ENCODE assay signal across 8 cellular contexts in the genomic region with DNA sequence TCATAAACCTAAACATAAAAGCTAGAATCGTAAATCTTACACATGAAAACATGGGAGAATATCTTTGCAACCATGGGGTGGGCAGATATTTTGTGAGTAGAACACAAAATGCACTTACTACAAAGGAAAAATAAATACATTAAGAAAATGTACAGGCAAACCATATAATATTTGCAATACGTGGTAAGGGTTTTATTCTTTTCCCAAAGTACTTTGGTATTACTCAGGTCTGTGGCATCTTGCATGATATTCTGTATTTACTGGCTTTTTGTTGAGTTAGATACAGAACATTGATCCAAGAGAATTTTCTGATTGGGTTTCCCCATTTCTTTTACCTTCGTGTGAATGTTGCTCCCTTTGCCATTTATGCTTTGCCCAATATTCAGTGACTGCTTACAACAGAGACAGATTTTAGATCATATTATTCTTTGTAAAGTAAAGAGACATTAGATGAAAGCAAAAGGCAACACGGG. TPM values are rescaled to one million over a fixed set of nuclear protein-coding genes. Genes with fewer than 3 reads are reported as not detected.
DNase-seq lines count a peak whose midpoint lies in the region; ATAC-seq, FAIRE-seq and TF ChIP-seq lines count a peak whose summit lies in the region.

No MANE protein-coding gene starts in this region.

- TF ChIP-seq EP300 in suprapubic skin (IDR thresholded peaks at IDR 0.05): no peak

- no peak for FAIRE-seq in keratinocyte (lab: Jason Lieb, UNC)

- H3K27me3 Mint-ChIP-seq in activated CD4-positive, alpha-beta T cell treated with anti-CD3 and anti-CD28 coated beads for 36 hours: no peaks in the 10 kb centered on the region
- H3K27me3 Mint-ChIP-seq in activated T-helper 2 cell treated with anti-CD3 and anti-CD28 coated beads, Interferon-gamma antibody, Interleukin-2, Interleukin-4, amounts not matched to agents 10 μg/mL and 5 μg/mL and 100 μg/mL, durations not matched to agents 14 hours and 24 hours and 36 hours (ENCODE audit: low read depth): no peaks in the 10 kb centered on the region

- H4K20me1 ChIP-seq in keratinocyte (ENCODE audit: control insufficient read depth, extremely low read depth, insufficient read depth, low read length): no peaks in the 10 kb centered on the region

- peak overlapping the region; percentile 64 for H2AFZ ChIP-seq in keratinocyte (ENCODE audit: control insufficient read depth, low read length)

- dilution Hi-C loops in keratinocyte (cut with MboI; ENCODE audit: extremely low pct_ligation_motif_present, low sequenced_read_pairs): no loop called here

- POLR2A ChIA-PET in activated CD4-positive, alpha-beta T cell treated with anti-CD3 and anti-CD28 coated beads for 36 hours (lab: Charles Lee): interaction anchor here (0.6 to 0.7 kb wide), 2 partner anchors 18 to 102 kb away, joined by 3 read pairs; no protein-coding TSS in a partner anchor

- H3K36me3 ChIP-seq in keratinocyte (ENCODE audit: control insufficient read depth in 2 of 2, extremely low read depth in 1 of 2, insufficient read depth in 2 of 2, low read length in 2 of 2): no peaks in the 10 kb centered on the region
- H3K36me3 ChIP-seq in suprapubic skin: no peaks in the 10 kb centered on the region

- peak overlapping the region; percentile 78 for H3K4me3 Mint-ChIP-seq in activated CD4-positive, alpha-beta T cell treated with anti-CD3 and anti-CD28 coated beads for 36 hours
- peak overlapping the region; percentile 88 for H3K4me3 Mint-ChIP-seq in activated T-helper 2 cell treated with anti-CD3 and anti-CD28 coated beads, Interferon-gamma antibody, Interleukin-2, Interleukin-4, amounts not matched to agents 10 μg/mL and 5 μg/mL and 100 μg/mL, durations not matched to agents 14 hours and 24 hours and 36 hours (ENCODE audit: low read depth)

- H3K4me1 Mint-ChIP-seq in activated CD4-positive, alpha-beta T cell treated with anti-CD3 and anti-CD28 coated beads for 36 hours: peaks cover 57% of the 10 kb centered on the region
- H3K4me1 Mint-ChIP-seq in activated T-helper 2 cell treated with anti-CD3 and anti-CD28 coated beads, Interferon-gamma antibody, Interleukin-2, Interleukin-4, amounts not matched to agents 10 μg/mL and 5 μg/mL and 100 μg/mL, durations not matched to agents 14 hours and 24 hours and 36 hours (ENCODE audit: low read depth): peaks cover 51% of the 10 kb centered on the region

- H3K9me1 ChIP-seq in keratinocyte (ENCODE audit: control insufficient read depth, extremely low read depth, insufficient read depth, low read length): no peaks in the 10 kb centered on the region

- peaks cover 38% of the 10 kb centered on the region for H3K4me1 ChIP-seq in keratinocyte (ENCODE audit: control insufficient read depth, extremely low read depth, insufficient read depth, low read length)
- peaks cover 44% of the 10 kb centered on the region for H3K4me1 ChIP-seq in suprapubic skin

- H3K36me3 Mint-ChIP-seq in activated CD4-positive, alpha-beta T cell treated with anti-CD3 and anti-CD28 coated beads for 36 hours (ENCODE audit: low read depth): no peaks in the 10 kb centered on the region
- no peaks in the 10 kb centered on the region for H3K36me3 Mint-ChIP-seq in activated T-helper 2 cell treated with anti-CD3 and anti-CD28 coated beads, Interferon-gamma antibody, Interleukin-2, Interleukin-4, amounts not matched to agents 10 μg/mL and 5 μg/mL and 100 μg/mL, durations not matched to agents 14 hours and 24 hours and 36 hours (ENCODE audit: low read depth)

- H3K27me3 ChIP-seq in keratinocyte (ENCODE audit: control insufficient read depth, extremely low read depth, insufficient read depth, low read length): no peaks in the 10 kb centered on the region
- no peaks in the 10 kb centered on the region for H3K27me3 ChIP-seq in suprapubic skin

- H3K4me3 ChIP-seq in keratinocyte (ENCODE audit: control insufficient read depth in 2 of 3, extremely low read depth in 1 of 3, insufficient read depth in 2 of 3, low read depth in 1 of 3, low read length in 3 of 3) (peak overlapping the region; percentile 22 to 56 (median 25)), suprapubic skin (peak overlapping the region; percentile 43)

- no peak for TF ChIP-seq CTCF in keratinocyte (optimal IDR thresholded peaks at IDR 0.05 in 1 of 3, IDR thresholded peaks at IDR 0.05 in 1 of 3, conservative IDR thresholded peaks at IDR 0.05 in 1 of 3; ENCODE audit: extremely low read depth in 1 of 3, insufficient read depth in 2 of 3, low read length in 3 of 3)
- no peak for TF ChIP-seq CTCF in suprapubic skin (IDR thresholded peaks at IDR 0.05)

- DNase-seq in activated CD4-positive, alpha-beta T cell treated with anti-CD3 and anti-CD28 coated beads for 36 hours: no peak
- no peak for DNase-seq in activated CD4-positive, alpha-beta T cell treated with anti-CD3 and anti-CD28 coated beads for 4 hours
- DNase-seq in activated T-helper 2 cell treated with anti-CD3 and anti-CD28 coated beads, Interferon-gamma antibody, Interleukin-2, Interleukin-4, amounts not matched to agents 10 μg/mL and 5 μg/mL and 100 μg/mL, durations not matched to agents 14 hours and 24 hours and 36 hours (ENCODE audit: low spot score): no peak
- DNase-seq in keratinocyte (ENCODE audit: low read depth, low spot score) (no peak), suprapubic skin (ENCODE audit: low spot score in 2 of 2) (no peak), NCI-H2196 (lab: John Stamatoyannopoulos, UW; ENCODE audit: unreplicated experiment) (no peak)
- DNase-seq in central memory CD4-positive, alpha-beta T cell: no peak

- H3K9ac ChIP-seq in keratinocyte (ENCODE audit: control insufficient read depth, extremely low read depth, insufficient read depth, low read length): peak overlapping the region; percentile 71

- TF ChIP-seq POLR2A in suprapubic skin (IDR thresholded peaks at IDR 0.05): no peak

- H3K9me3 ChIP-seq in keratinocyte (ENCODE audit: control insufficient read depth, low read depth, low read length) (no peaks in the 10 kb centered on the region), suprapubic skin (no peaks in the 10 kb centered on the region)

- H3K27ac Mint-ChIP-seq in activated CD4-positive, alpha-beta T cell treated with anti-CD3 and anti-CD28 coated beads for 36 hours: peak overlapping the region; percentile 98
- peak overlapping the region; percentile 99 for H3K27ac Mint-ChIP-seq in activated T-helper 2 cell treated with anti-CD3 and anti-CD28 coated beads, Interferon-gamma antibody, Interleukin-2, Interleukin-4, amounts not matched to agents 10 μg/mL and 5 μg/mL and 100 μg/mL, durations not matched to agents 14 hours and 24 hours and 36 hours

- peak overlapping the region; percentile 83 for H3K4me2 ChIP-seq in keratinocyte (ENCODE audit: control insufficient read depth, extremely low read depth, insufficient read depth, low read depth, low read length)

- intact Hi-C loops in activated CD4-positive, alpha-beta T cell treated with anti-CD3 and anti-CD28 coated beads for 36 hours (cut with DNase I, micrococcal nuclease): loop anchor here in 1 of 2 experiments (2.0 kb wide), 2 partner anchors 45 to 379 kb away; no protein-coding TSS in a partner anchor
- intact Hi-C loops in activated T-helper 2 cell treated with anti-CD3 and anti-CD28 coated beads, Interferon-gamma antibody, Interleukin-2, Interleukin-4, amounts not matched to agents 10 μg/mL and 5 μg/mL and 100 μg/mL, durations not matched to agents 14 hours and 24 hours and 36 hours (cut with micrococcal nuclease): loop anchor here (2.0 kb wide), 1 partner anchor 33 kb away; a partner anchor contains a TSS

- 27% methylated on average over 4 of the region's 4 CpGs for WGBS in suprapubic skin

- ATAC-seq in activated CD4-positive, alpha-beta T cell treated with anti-CD3 and anti-CD28 coated beads for 36 hours: no peak
- ATAC-seq in GM19455 (IDR thresholded peaks at IDR 0.05; ENCODE audit: unreplicated experiment): no peak

- no peaks in the 10 kb centered on the region for H3K79me2 ChIP-seq in keratinocyte (ENCODE audit: control insufficient read depth, insufficient read depth, low read length)

- H3K9me3 Mint-ChIP-seq in activated CD4-positive, alpha-beta T cell treated with anti-CD3 and anti-CD28 coated beads for 36 hours (ENCODE audit: low read depth): no peaks in the 10 kb centered on the region
- H3K9me3 Mint-ChIP-seq in activated T-helper 2 cell treated with anti-CD3 and anti-CD28 coated beads, Interferon-gamma antibody, Interleukin-2, Interleukin-4, amounts not matched to agents 10 μg/mL and 5 μg/mL and 100 μg/mL, durations not matched to agents 14 hours and 24 hours and 36 hours: no peaks in the 10 kb centered on the region

- H3K27ac ChIP-seq in keratinocyte (ENCODE audit: control insufficient read depth, insufficient read depth, low read length) (peak overlapping the region; percentile 88), suprapubic skin (peak overlapping the region; percentile 80)

- CTCF ChIA-PET in activated CD4-positive, alpha-beta T cell treated with anti-CD3 and anti-CD28 coated beads for 36 hours (lab: Charles Lee): interaction anchor here (1.2 to 1.3 kb wide), 3 partner anchors 17 to 79 kb away, joined by 3 to 6 read pairs (median 4); a partner anchor contains a TSS

RNA-seq across cellular contexts. Expression of a gene that starts 33.0 kb away (rescaled TPM):
- total RNA-seq in activated CD4-positive, alpha-beta T cell treated with anti-CD3 and anti-CD28 coated beads for 36 hours: 10 to 100 TPM; 55.1 to 60.4 TPM
- 75.4 and 84.4 TPM in 2 replicates for total RNA-seq in activated T-helper 2 cell treated with anti-CD3 and anti-CD28 coated beads, Interferon-gamma antibody, Interleukin-2, Interleukin-4, amounts not matched to agents 10 μg/mL and 5 μg/mL and 100 μg/mL, durations not matched to agents 14 hours and 24 hours and 36 hours
- polyA plus RNA-seq in keratinocyte: 6.2 to 14.1 TPM (median 9.6 TPM) in 3 replicates
- 60.2 TPM for polyA plus RNA-seq in keratinocyte (2011; ENCODE audit: low read depth)
- polyA plus RNA-seq in keratinocyte (2011; cell fraction: cytosol; rRNA removed): 14.7 and 25.0 TPM in 2 replicates
- 33.4 and 34.9 TPM in 2 replicates for polyA plus RNA-seq in keratinocyte (2011; cell fraction: nucleus; rRNA removed)
- 21.3 and 23.8 TPM in 2 replicates for polyA plus RNA-seq in keratinocyte (2012; ENCODE audit: low replicate concordance)
- 19.8 to 25.2 TPM (median 24.1 TPM) in 3 replicates for polyA minus RNA-seq in keratinocyte
- 15.2 TPM for polyA minus RNA-seq in keratinocyte (2011; cell fraction: cytosol; rRNA and poly(A)+ RNA removed)
- polyA minus RNA-seq in keratinocyte (2011; cell fraction: nucleus; rRNA and poly(A)+ RNA removed): 18.1 and 35.2 TPM in 2 replicates
- total RNA-seq in suprapubic skin: 10 to 100 TPM; 47.5 to 71.4 (median 55.8) TPM
